In genomic region chr2:224952942-224953657, GRCh38 we compare ENCODE assay signal across 7 cellular contexts.
DNase-seq lines count a peak whose midpoint lies in the region; ATAC-seq and TF ChIP-seq lines count a peak whose summit lies in the region.

No MANE protein-coding gene starts in this region.

- H3K9ac ChIP-seq in Karpas-422 (ENCODE audit: low read length), result no peak overlapping the region
- no peak overlapping the region for H3K9ac ChIP-seq in colonic mucosa (ENCODE audit: low read depth in 2 of 2, low read length in 2 of 2)

- peak; percentile 68 for DNase-seq in Karpas-422
- DNase-seq in colonic mucosa, result peak; percentile 53
- no peak for DNase-seq in ACHN
- DNase-seq in NCI-H1694 treated with DMSO at 0.1 percent for 48 hours (lab: John Stamatoyannopoulos, UW), result no peak
- DNase-seq in effector CD4-positive, alpha-beta T cell, result no peak

- no peak for TF ChIP-seq CTCF in colonic mucosa (IDR thresholded peaks at IDR 0.05)

- no peaks in the 10 kb centered on the region for H3K36me3 ChIP-seq in Karpas-422 (ENCODE audit: insufficient read depth, low read length)
- H3K36me3 ChIP-seq in colonic mucosa, result no peaks in the 10 kb centered on the region

- in situ Hi-C loops in ACHN (cut with HindIII; ENCODE audit: low pct_ligation_motif_present, low pct_unique_long_range_greater_than_20kb, low sequenced_read_pairs), result no loop called here

- ATAC-seq in GM18861 (IDR thresholded peaks at IDR 0.05; ENCODE audit: unreplicated experiment) (peak; percentile 52), GM21737 (IDR thresholded peaks at IDR 0.05; ENCODE audit: unreplicated experiment) (peak; percentile 61)

- intact Hi-C loops in colonic mucosa (cut with DNase I), result no loop called here

- H3K4me2 ChIP-seq in Karpas-422 (ENCODE audit: low read depth, low read length, poor library complexity, severe bottlenecking), result no peak overlapping the region

- H3K9me2 ChIP-seq in Karpas-422 (replicated peaks; ENCODE audit: insufficient read depth, low read length), result no peaks in the 10 kb centered on the region

- no peaks in the 10 kb centered on the region for H3K79me2 ChIP-seq in Karpas-422 (ENCODE audit: low read length)

- H3K9me3 ChIP-seq in Karpas-422 (ENCODE audit: low read length) (no peaks in the 10 kb centered on the region), colonic mucosa (no peaks in the 10 kb centered on the region)

- peak overlapping the region; percentile 63; the same call in 1 of the 2 replicates for H2AFZ ChIP-seq in Karpas-422 (ENCODE audit: low read length)

- H4K20me1 ChIP-seq in Karpas-422 (ENCODE audit: insufficient read depth, low read depth, low read length), result no peaks in the 10 kb centered on the region

- H3K27ac ChIP-seq in Karpas-422 (ENCODE audit: low read length), result no peak overlapping the region
- H3K27ac ChIP-seq in colonic mucosa, result no peak overlapping the region

- H3K27me3 ChIP-seq in Karpas-422 (ENCODE audit: low read length), result no peaks in the 10 kb centered on the region
- no peaks in the 10 kb centered on the region for H3K27me3 ChIP-seq in colonic mucosa

- H3K4me3 ChIP-seq in Karpas-422 (ENCODE audit: low read length), result no peak overlapping the region
- H3K4me3 ChIP-seq in colonic mucosa, result no peak overlapping the region

- peaks cover 12% of the 10 kb centered on the region for H3K4me1 ChIP-seq in Karpas-422 (ENCODE audit: low read length)
- H3K4me1 ChIP-seq in colonic mucosa, result peaks cover 8% of the 10 kb centered on the region

Comparison
In these comparisons a context has a peak if more than half of its experiments do, and no peak if none do; other contexts are left out.
1. DNase-seq: peak in Karpas-422 (single experiment) and colonic mucosa (single experiment); none in ACHN (single experiment), NCI-H1694 treated with DMSO at 0.1 percent for 48 hours (single experiment) and effector CD4-positive, alpha-beta T cell (single experiment).